15 cellular contexts compared by ENCODE assay signal in genomic region chrX:39401483-39402110, GRCh38.
DNase-seq lines count a peak whose midpoint lies in the region; ATAC-seq lines count a peak whose summit lies in the region.
"Had no signal": no experiment of that assay in that cellular context is flagged by ENCODE, and none has a peak within 500 bp of the region (broad histone marks: within the 10 kb centered on the region; RNA-seq: fewer than 3 reads in every experiment).

No MANE protein-coding gene starts in this region.

- H3K36me3 Mint-ChIP-seq in activated CD4-positive, alpha-beta T cell treated with anti-CD3 and anti-CD28 coated beads for 36 hours (ENCODE audit: low read depth): no peaks in the 10 kb centered on the region
- H3K36me3 Mint-ChIP-seq in activated naive CD4-positive, alpha-beta T cell treated with anti-CD3 and anti-CD28 coated beads, Interleukin-2, amount 50 U/mL, for 72 hours: peaks cover 0 to 14% of the 10 kb centered on the region in 2 donors
- H3K36me3 Mint-ChIP-seq: CD8-positive, alpha-beta T cell had no signal

- no peaks in the 10 kb centered on the region for H3K9me3 Mint-ChIP-seq in activated CD4-positive, alpha-beta T cell treated with anti-CD3 and anti-CD28 coated beads for 36 hours (ENCODE audit: low read depth)
- H3K9me3 Mint-ChIP-seq in activated naive CD4-positive, alpha-beta T cell treated with anti-CD3 and anti-CD28 coated beads, Interleukin-2, amount 50 U/mL, for 72 hours: peaks cover 0 to 4% of the 10 kb centered on the region in 2 donors
- H3K9me3 Mint-ChIP-seq in stimulated activated naive CD8-positive, alpha-beta T cell treated with anti-CD3 and anti-CD28 coated beads, Interleukin-15, amount 100 ng/mL, for 72 hours: no peaks in the 10 kb centered on the region
- H3K9me3 Mint-ChIP-seq: CD4-positive, alpha-beta T cell; CD8-positive, alpha-beta T cell had no signal

- DNase-seq in activated CD4-positive, alpha-beta T cell treated with anti-CD3 and anti-CD28 coated beads for 36 hours: no peak
- no peak for DNase-seq in activated CD4-positive, alpha-beta T cell treated with anti-CD3 and anti-CD28 coated beads, Interleukin-2, amount 50 U/mL, for 1 hour
- DNase-seq in activated naive CD4-positive, alpha-beta T cell treated with anti-CD3 and anti-CD28 coated beads, Interleukin-2, amount 50 U/mL, for 72 hours (ENCODE audit: low spot score in 2 of 2): no peak
- no peak for DNase-seq in activated naive CD4-positive, alpha-beta T cell (lab: John Stamatoyannopoulos, UW)
- no peak for DNase-seq in stimulated activated naive CD8-positive, alpha-beta T cell treated with anti-CD3 and anti-CD28 coated beads, Interleukin-15, Interleukin-2, amounts not matched to agents 100 U/mL and 50 U/mL, for 24 hours
- DNase-seq in stimulated activated naive CD8-positive, alpha-beta T cell treated with anti-CD3 and anti-CD28 coated beads, Interleukin-15, amount 100 ng/mL, for 72 hours: no peak
- DNase-seq: AML-193; Caco-2; Calu3; CD4-positive, alpha-beta T cell; CD8-positive, alpha-beta T cell; DMS79 treated with DMSO at 0.1 percent for 48 hours; GF-D8 had no signal

- H3K27me3 Mint-ChIP-seq in activated CD4-positive, alpha-beta T cell treated with anti-CD3 and anti-CD28 coated beads for 36 hours: no peaks in the 10 kb centered on the region
- H3K27me3 Mint-ChIP-seq in stimulated activated naive CD8-positive, alpha-beta T cell treated with anti-CD3 and anti-CD28 coated beads, Interleukin-15, amount 100 ng/mL, for 72 hours: no peaks in the 10 kb centered on the region
- H3K27me3 Mint-ChIP-seq: CD4-positive, alpha-beta T cell had no signal

- H3K4me3 Mint-ChIP-seq in activated CD4-positive, alpha-beta T cell treated with anti-CD3 and anti-CD28 coated beads for 36 hours: no peak overlapping the region
- no peak overlapping the region for H3K4me3 Mint-ChIP-seq in stimulated activated naive CD8-positive, alpha-beta T cell treated with anti-CD3 and anti-CD28 coated beads, Interleukin-15, amount 100 ng/mL, for 72 hours
- H3K4me3 Mint-ChIP-seq: B cell; CD4-positive, alpha-beta T cell; CD8-positive, alpha-beta T cell had no signal

- H3K4me1 Mint-ChIP-seq in activated CD4-positive, alpha-beta T cell treated with anti-CD3 and anti-CD28 coated beads for 36 hours: peaks cover 18% of the 10 kb centered on the region
- peaks cover 21% of the 10 kb centered on the region for H3K4me1 Mint-ChIP-seq in stimulated activated naive CD8-positive, alpha-beta T cell treated with anti-CD3 and anti-CD28 coated beads, Interleukin-15, amount 100 ng/mL, for 72 hours
- H3K4me1 Mint-ChIP-seq: B cell had no signal

- peak overlapping the region; percentile 58 for H3K27ac Mint-ChIP-seq in activated CD4-positive, alpha-beta T cell treated with anti-CD3 and anti-CD28 coated beads for 36 hours
- H3K27ac Mint-ChIP-seq in activated naive CD4-positive, alpha-beta T cell treated with anti-CD3 and anti-CD28 coated beads, Interleukin-2, amount 50 U/mL, for 72 hours: peak overlapping the region in 1 of 2 donors; percentile 55
- no peak overlapping the region for H3K27ac Mint-ChIP-seq in stimulated activated naive CD8-positive, alpha-beta T cell treated with anti-CD3 and anti-CD28 coated beads, Interleukin-15, amount 100 ng/mL, for 72 hours
- H3K27ac Mint-ChIP-seq: B cell; CD4-positive, alpha-beta T cell; CD8-positive, alpha-beta T cell had no signal

- intact Hi-C loops in activated CD4-positive, alpha-beta T cell treated with anti-CD3 and anti-CD28 coated beads for 36 hours (cut with DNase I, micrococcal nuclease): no loop called here

- CTCF ChIA-PET in activated CD4-positive, alpha-beta T cell treated with anti-CD3 and anti-CD28 coated beads for 36 hours (lab: Charles Lee): interaction anchor here (0.6 kb wide), 1 partner anchor 104 kb away, joined by 3 read pairs; no protein-coding TSS in a partner anchor

- peak; percentile 66 for ATAC-seq in activated CD4-positive, alpha-beta T cell treated with anti-CD3 and anti-CD28 coated beads for 36 hours
- ATAC-seq in activated naive CD4-positive, alpha-beta T cell treated with anti-CD3 and anti-CD28 coated beads, Interleukin-2, amount 50 U/mL, for 72 hours: peak; percentile 32 to 71
- peak; percentile 43 for ATAC-seq in stimulated activated naive CD8-positive, alpha-beta T cell treated with anti-CD3 and anti-CD28 coated beads, Interleukin-15, Interleukin-2, amounts not matched to agents 100 U/mL and 50 U/mL, for 24 hours
- no peak for ATAC-seq in stimulated activated naive CD8-positive, alpha-beta T cell treated with anti-CD3 and anti-CD28 coated beads, Interleukin-15, amount 100 ng/mL, for 72 hours
- ATAC-seq: A549; CD8-positive, alpha-beta T cell had no signal

- POLR2A ChIA-PET in activated CD4-positive, alpha-beta T cell treated with anti-CD3 and anti-CD28 coated beads for 36 hours (lab: Charles Lee): interaction anchor here (0.6 kb wide), 1 partner anchor 198 kb away, joined by 3 read pairs; no protein-coding TSS in a partner anchor
